Comparison of ENCODE assay signal across 15 cellular contexts in the genomic region with DNA sequence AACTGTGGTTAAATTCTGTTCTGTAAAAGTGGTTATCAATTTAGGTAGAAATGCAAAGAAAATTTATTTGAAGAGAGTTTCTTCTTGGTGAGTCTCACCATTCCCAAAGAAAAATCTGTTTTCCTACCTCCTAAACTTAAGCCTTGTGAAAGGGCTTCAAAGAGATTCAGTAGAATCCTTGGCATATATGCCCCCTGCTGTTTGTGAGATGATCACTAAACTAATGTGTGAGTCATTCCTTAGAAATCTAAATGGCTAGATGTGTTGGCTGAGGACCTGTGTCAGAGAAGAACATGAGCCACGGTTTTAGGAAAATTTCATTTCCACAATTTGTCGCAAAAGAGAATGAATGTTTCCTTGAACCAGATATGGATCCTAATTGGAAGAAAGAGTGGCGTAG.
DNase-seq lines count a peak whose midpoint lies in the region; FAIRE-seq and TF ChIP-seq lines count a peak whose summit lies in the region.
"Had no signal": no experiment of that assay in that cellular context is flagged by ENCODE, and none has a peak within 500 bp of the region (broad histone marks: within the 10 kb centered on the region; RNA-seq: fewer than 3 reads in every experiment).

No MANE protein-coding gene starts in this region.

- no peak for FAIRE-seq in urothelium cell line (lab: Jason Lieb, UNC)

- H3K9me3 ChIP-seq in breast epithelium (no peaks in the 10 kb centered on the region), fibroblast of lung (ENCODE audit: control insufficient read depth, insufficient read depth, low read depth, low read length) (no peaks in the 10 kb centered on the region)
- H3K9me3 ChIP-seq: MG63, tibial artery had no signal

- no peak for TF ChIP-seq POLR2A in breast epithelium (IDR thresholded peaks at IDR 0.05)

- CTCF ChIA-PET in MCF 10A (lab: Yijun Ruan, JAX): interaction anchor here (0.6 to 1.6 kb wide), 3 partner anchors 161 to 810 kb away, joined by 3 to 4 read pairs (median 4); no protein-coding TSS in a partner anchor

- no peak overlapping the region for H3K27ac ChIP-seq in breast epithelium
- no peak overlapping the region for H3K27ac ChIP-seq in fibroblast of lung (ENCODE audit: insufficient read depth, low read length)
- H3K27ac ChIP-seq: epithelial cell of prostate, tibial artery had no signal

- H3K4me3 ChIP-seq in breast epithelium: no peak overlapping the region
- no peak overlapping the region for H3K4me3 ChIP-seq in fibroblast of lung (replicated peaks in 1 of 4; ENCODE audit: control extremely low read depth in 1 of 4, insufficient read depth in 1 of 4, low read depth in 3 of 4, low read length in 4 of 4)
- H3K4me3 ChIP-seq: MG63, tibial artery had no signal

- no peak overlapping the region for H3K9ac ChIP-seq in fibroblast of lung (ENCODE audit: insufficient read depth, low read length)

- intact Hi-C loops in MCF 10A (cut with micrococcal nuclease): loop anchor here (1.0 kb wide), 1 partner anchor 161 kb away; no protein-coding TSS in a partner anchor
- intact Hi-C loops in breast epithelium (cut with DNase I; ENCODE audit: low total_unique reads): no loop called here

- H4K20me1 ChIP-seq in fibroblast of lung (ENCODE audit: control insufficient read depth, extremely low read depth, insufficient read depth, low read length): no peaks in the 10 kb centered on the region

- peak; percentile 70 for DNase-seq in MCF 10A (ENCODE audit: unreplicated experiment)
- DNase-seq in breast epithelium (ENCODE audit: low spot score in 2 of 2): no peak
- peak; percentile 56 for DNase-seq in RKO (ENCODE audit: low spot score)
- DNase-seq in fibroblast of lung (ENCODE audit: low read depth in 2 of 2): peak; percentile 49 to 53
- peak; percentile 9 for DNase-seq in urothelium cell line (ENCODE audit: low spot score)
- no peak for DNase-seq in midbrain (lab: John Stamatoyannopoulos, UW)
- no peak for DNase-seq in NCI-H2107 treated with DMSO at 0.1 percent for 48 hours (lab: John Stamatoyannopoulos, UW; ENCODE audit: unreplicated experiment)
- no peak for DNase-seq in NCI-H774 (lab: John Stamatoyannopoulos, UW)
- DNase-seq: 8988T, activated gamma-delta T cell treated with Interleukin-2 at 50 U/mL for 16 hours, MG63, occipital lobe, tibial artery had no signal

- POLR2A ChIA-PET in MCF 10A (lab: Yijun Ruan, JAX): interaction anchor here (0.5 to 1.2 kb wide), 2 partner anchors 14 to 227 kb away, joined by 3 to 4 read pairs; no protein-coding TSS in a partner anchor

- H3K4me2 ChIP-seq in fibroblast of lung (ENCODE audit: extremely low read depth, insufficient read depth, low read length): no peak overlapping the region

- BruUV-seq in MCF 10A (replicated peaks; lab: Mats Ljungman, UMichigan): no TSS peak

- H3K79me2 ChIP-seq in fibroblast of lung (ENCODE audit: control insufficient read depth, insufficient read depth, low read length): no peaks in the 10 kb centered on the region

- no peaks in the 10 kb centered on the region for H3K27me3 Mint-ChIP-seq in MCF 10A (ENCODE audit: insufficient read depth, unreplicated experiment)

- H3K4me1 ChIP-seq in breast epithelium (no peaks in the 10 kb centered on the region), fibroblast of lung (ENCODE audit: control insufficient read depth, extremely low read depth, insufficient read depth, low read length) (no peaks in the 10 kb centered on the region)
- H3K4me1 ChIP-seq: tibial artery had no signal

- H3K36me3 ChIP-seq in breast epithelium (no peaks in the 10 kb centered on the region), fibroblast of lung (ENCODE audit: control insufficient read depth, insufficient read depth, low read length) (no peaks in the 10 kb centered on the region)
- H3K36me3 ChIP-seq: MG63, tibial artery had no signal

- no peaks in the 10 kb centered on the region for H3K9me3 Mint-ChIP-seq in MCF 10A (ENCODE audit: unreplicated experiment)

- H2AFZ ChIP-seq in fibroblast of lung (ENCODE audit: low read length): no peak overlapping the region

- TF ChIP-seq CTCF in MCF 10A (IDR thresholded peaks at IDR 0.05; ENCODE audit: unreplicated experiment): peak; percentile 20
- no peak for TF ChIP-seq CTCF in breast epithelium (IDR thresholded peaks at IDR 0.05)
- peak in 1 of 2 donors; percentile 24 for TF ChIP-seq CTCF in fibroblast of lung (conservative IDR thresholded peaks at IDR 0.05 in 1 of 2, IDR thresholded peaks at IDR 0.05 in 1 of 2; ENCODE audit: low read depth in 1 of 2, low read length in 2 of 2)

- no peaks in the 10 kb centered on the region for H3K36me3 Mint-ChIP-seq in MCF 10A (ENCODE audit: insufficient read depth, unreplicated experiment)
- H3K36me3 Mint-ChIP-seq: memory B cell had no signal

- H3K27me3 ChIP-seq in breast epithelium: no peaks in the 10 kb centered on the region
- no peaks in the 10 kb centered on the region for H3K27me3 ChIP-seq in fibroblast of lung (ENCODE audit: control insufficient read depth, insufficient read depth, low read length)
- H3K27me3 ChIP-seq: MG63, tibial artery had no signal

- H3K4me3 Mint-ChIP-seq in MCF 10A (ENCODE audit: unreplicated experiment): no peak overlapping the region
- H3K4me3 Mint-ChIP-seq: memory B cell had no signal

- no peak overlapping the region for H3K27ac Mint-ChIP-seq in MCF 10A (ENCODE audit: low read depth, unreplicated experiment)
- H3K27ac Mint-ChIP-seq: memory B cell had no signal

- peaks cover 5% of the 10 kb centered on the region for H3K4me1 Mint-ChIP-seq in MCF 10A (ENCODE audit: insufficient read depth, unreplicated experiment)
- H3K4me1 Mint-ChIP-seq: memory B cell had no signal

Comparison
In these comparisons a context has a peak if more than half of its experiments do, and no peak if none do; other contexts are left out.
1. DNase-seq: peak in MCF 10A (single experiment), RKO (single experiment), fibroblast of lung (2 of 2) and urothelium cell line (single experiment); none in breast epithelium (0 of 2), midbrain (single experiment), NCI-H2107 treated with DMSO at 0.1 percent for 48 hours (single experiment) and NCI-H774 (single experiment).